1 cellular context compared by ENCODE assay signal in genomic region chr5:126368239-126368812, GRCh38.
TF ChIP-seq lines count a peak whose summit lies in the region.

No MANE protein-coding gene starts in this region.

TF ChIP-seq in HCT116, 20 proteins besides CTCF, POLR2A, EP300 and RAD21 (continued from another document):
- TF ChIP-seq REST (IDR thresholded peaks at IDR 0.05; ENCODE audit: low read depth): no peak
TF ChIP-seq in HCT116: peak in this region for 0.
